28 cellular contexts compared by ENCODE assay signal in the genomic region with DNA sequence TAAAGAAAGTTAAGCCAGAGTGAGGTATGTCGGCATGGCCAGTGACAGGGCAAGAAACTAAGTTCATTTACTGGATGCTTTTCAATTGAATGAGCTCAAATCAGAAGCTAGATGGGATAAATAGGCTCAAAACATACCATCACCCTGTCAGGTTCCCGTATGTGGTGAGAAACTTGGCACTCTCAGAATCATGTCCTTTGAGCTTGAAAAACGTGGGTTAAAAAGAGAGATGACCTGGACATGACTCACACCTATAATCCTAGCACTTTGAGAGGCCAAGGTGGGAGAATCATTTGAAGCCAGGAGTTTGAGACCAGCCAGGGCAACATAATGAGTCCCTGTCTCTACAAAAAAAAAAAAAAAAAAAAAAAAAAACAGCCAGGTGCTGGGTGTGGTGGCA.
"Had no signal": no experiment of that assay in that cellular context is flagged by ENCODE, and none has a peak within 500 bp of the region (broad histone marks: within the 10 kb centered on the region; RNA-seq: fewer than 3 reads in every experiment).

No MANE protein-coding gene starts in this region.

- ATAC-seq: activated T-cell treated with anti-CD3 and anti-CD28 coated beads, Interleukin-2, amount 50 U/mL, for 72 hours; left cardiac atrium; pancreas; psoas muscle had no signal

- H3K4me3 Mint-ChIP-seq: activated CD4-positive, alpha-beta memory T cell treated with anti-CD3 and anti-CD28 coated beads, Interleukin-2, amount 10 ng/mL, durations not matched to agents 7 days and 5 days; activated naive CD4-positive, alpha-beta T cell treated with anti-CD3 and anti-CD28 coated beads for 36 hours; activated naive CD8-positive, alpha-beta T cell treated with anti-CD3 and anti-CD28 coated beads, Interleukin-2, amount 10 ng/mL, durations not matched to agents 7 days and 5 days; activated T-cell treated with anti-CD3 and anti-CD28 coated beads, Interleukin-2, amount 50 U/mL, for 72 hours; nephron; type B pancreatic cell had no signal

- H3K9me3 ChIP-seq: neutrophil, pancreas, psoas muscle, right atrium auricular region, spleen, thoracic aorta, vagina had no signal

- DNase-seq: activated CD4-positive, alpha-beta memory T cell treated with anti-CD3 and anti-CD28 coated beads, Interleukin-2, amount 10 ng/mL, durations not matched to agents 7 days and 5 days; activated CD4-positive, alpha-beta T cell treated with anti-CD3 and anti-CD28 coated beads for 48 hours; activated CD4-positive, CD25-positive, alpha-beta regulatory T cell; activated effector memory CD4-positive, alpha-beta T cell treated with Interleukin-2 at 50 U/mL for 16 hours; activated naive CD4-positive, alpha-beta T cell treated with anti-CD3 and anti-CD28 coated beads for 36 hours; activated naive CD8-positive, alpha-beta T cell treated with anti-CD3 and anti-CD28 coated beads, Interleukin-2, amount 10 ng/mL, durations not matched to agents 7 days and 5 days; activated T-cell treated with anti-CD3 and anti-CD28 coated beads, Interleukin-2, amount 50 U/mL, for 72 hours; amniotic stem cell; erythroblast; glutamatergic neuron; hippocampal formation; left cardiac atrium; mesenchymal stem cell; pancreas; psoas muscle; spleen; stimulated activated CD4-positive, alpha-beta T cell treated with anti-CD3 and anti-CD28 coated beads, Interleukin-4, amount 100 ng/mL, for 1 hour; stimulated activated naive CD4-positive, alpha-beta T cell treated with Interleukin-2 at 50 U/mL for 16 hours had no signal

- H3K36me3 ChIP-seq: cardiac muscle cell, neutrophil, pancreas, right atrium auricular region, spleen, thoracic aorta, vagina had no signal

- H3K36me3 Mint-ChIP-seq: activated naive CD8-positive, alpha-beta T cell treated with anti-CD3 and anti-CD28 coated beads, Interleukin-2, amount 10 ng/mL, durations not matched to agents 7 days and 5 days; type B pancreatic cell had no signal

- H3K27me3 ChIP-seq: cardiac muscle cell, neutrophil, pancreas, right atrium auricular region, spleen, vagina had no signal

- H3K27ac ChIP-seq: cardiac muscle cell, neutrophil, pancreas, psoas muscle, right atrium auricular region, spleen, thoracic aorta, vagina had no signal

- FAIRE-seq: endometrium, frontal cortex, islet of Langerhans, pancreas had no signal

- H3K4me1 ChIP-seq: psoas muscle, right atrium auricular region, spleen, vagina had no signal

- H3K9me3 Mint-ChIP-seq: activated CD4-positive, alpha-beta memory T cell treated with anti-CD3 and anti-CD28 coated beads, Interleukin-2, amount 10 ng/mL, durations not matched to agents 7 days and 5 days; activated naive CD4-positive, alpha-beta T cell treated with anti-CD3 and anti-CD28 coated beads for 36 hours; activated naive CD8-positive, alpha-beta T cell treated with anti-CD3 and anti-CD28 coated beads, Interleukin-2, amount 10 ng/mL, durations not matched to agents 7 days and 5 days; activated T-cell treated with anti-CD3 and anti-CD28 coated beads, Interleukin-2, amount 50 U/mL, for 72 hours; nephron; type B pancreatic cell had no signal

- H3K27me3 Mint-ChIP-seq: activated CD4-positive, alpha-beta memory T cell treated with anti-CD3 and anti-CD28 coated beads, Interleukin-2, amount 10 ng/mL, durations not matched to agents 7 days and 5 days; activated naive CD8-positive, alpha-beta T cell treated with anti-CD3 and anti-CD28 coated beads, Interleukin-2, amount 10 ng/mL, durations not matched to agents 7 days and 5 days had no signal

- H3K27ac Mint-ChIP-seq: activated CD4-positive, alpha-beta memory T cell treated with anti-CD3 and anti-CD28 coated beads, Interleukin-2, amount 10 ng/mL, durations not matched to agents 7 days and 5 days; activated naive CD4-positive, alpha-beta T cell treated with anti-CD3 and anti-CD28 coated beads for 36 hours; activated naive CD8-positive, alpha-beta T cell treated with anti-CD3 and anti-CD28 coated beads, Interleukin-2, amount 10 ng/mL, durations not matched to agents 7 days and 5 days; activated T-cell treated with anti-CD3 and anti-CD28 coated beads, Interleukin-2, amount 50 U/mL, for 72 hours; nephron; type B pancreatic cell had no signal

- H3K4me3 ChIP-seq: cardiac muscle cell, pancreas, psoas muscle, right atrium auricular region, spleen, thoracic aorta, vagina had no signal

- H3K4me1 Mint-ChIP-seq: activated CD4-positive, alpha-beta memory T cell treated with anti-CD3 and anti-CD28 coated beads, Interleukin-2, amount 10 ng/mL, durations not matched to agents 7 days and 5 days; activated naive CD8-positive, alpha-beta T cell treated with anti-CD3 and anti-CD28 coated beads, Interleukin-2, amount 10 ng/mL, durations not matched to agents 7 days and 5 days; nephron had no signal
